8 cellular contexts compared by ENCODE assay signal in genomic region chr9:123266655-123267421, GRCh38. TPM values are rescaled to one million over a fixed set of nuclear protein-coding genes. Genes with fewer than 3 reads are reported as not detected.
DNase-seq lines count a peak whose midpoint lies in the region; ATAC-seq, FAIRE-seq and TF ChIP-seq lines count a peak whose summit lies in the region.

No MANE protein-coding gene starts in this region.

- no peaks in the 10 kb centered on the region for H3K36me3 ChIP-seq in A673 (ENCODE audit: insufficient read depth, low read length, poor library complexity, severe bottlenecking)
- no peaks in the 10 kb centered on the region for H3K36me3 ChIP-seq in H7 (replicated peaks; ENCODE audit: control insufficient read depth, insufficient read depth, low read length)
- no peaks in the 10 kb centered on the region for H3K36me3 ChIP-seq in astrocyte (ENCODE audit: insufficient read depth, low read length)

- H4K20me1 ChIP-seq in astrocyte (ENCODE audit: insufficient read depth, low read length), result peaks cover 21% of the 10 kb centered on the region

- peaks cover 53% of the 10 kb centered on the region for H3K4me1 ChIP-seq in A673 (ENCODE audit: insufficient read depth, low read length, poor library complexity, severe bottlenecking)
- H3K4me1 ChIP-seq in astrocyte (ENCODE audit: insufficient read depth, low read length), result peaks cover 3% of the 10 kb centered on the region
- H3K4me1 ChIP-seq in mononuclear cell (ENCODE audit: insufficient read depth, low read length), result peaks cover 27% of the 10 kb centered on the region

- peaks cover 15% of the 10 kb centered on the region for H3K27me3 Mint-ChIP-seq in astrocyte (ENCODE audit: low read depth, unreplicated experiment)

- H3K79me2 ChIP-seq in astrocyte (ENCODE audit: insufficient read depth, low read length), result no peaks in the 10 kb centered on the region

- TF ChIP-seq CTCF in A673 (conservative IDR thresholded peaks at IDR 0.05; ENCODE audit: low read depth, low read length) (no peak), astrocyte (IDR thresholded peaks at IDR 0.05; ENCODE audit: insufficient read depth, low read depth, low read length) (no peak)

- peak overlapping the region; percentile 82 for H3K4me2 ChIP-seq in astrocyte (ENCODE audit: low read length)

- no peaks in the 10 kb centered on the region for H3K4me1 Mint-ChIP-seq in astrocyte (ENCODE audit: low read depth, unreplicated experiment)

- no peak overlapping the region for H2AFZ ChIP-seq in astrocyte (ENCODE audit: low read depth, low read length)

- POLR2A ChIA-PET in A673 (lab: Charles Lee; ENCODE audit: low non-redundant PET), result no interaction called here

- no peak overlapping the region for H3K27ac ChIP-seq in A673 (ENCODE audit: low read depth, low read length, poor library complexity, severe bottlenecking)
- H3K27ac ChIP-seq in astrocyte (ENCODE audit: low read depth, low read length), result no peak overlapping the region

- peak overlapping the region; percentile 27 for H3K27ac Mint-ChIP-seq in astrocyte (ENCODE audit: unreplicated experiment)

- peak overlapping the region; percentile 81 for H3K4me3 Mint-ChIP-seq in astrocyte (ENCODE audit: unreplicated experiment)

- no peak for DNase-seq in A673 (ENCODE audit: low spot score)
- DNase-seq in H7, result peak; percentile 30
- DNase-seq in astrocyte (ENCODE audit: low read depth), result no peak
- DNase-seq in NCI-H2107 treated with DMSO at 0.1 percent for 48 hours (lab: John Stamatoyannopoulos, UW; ENCODE audit: unreplicated experiment), result no peak
- DNase-seq in cerebellar cortex (ENCODE audit: low spot score), result no peak

- H3K27me3 ChIP-seq in A673 (replicated peaks; ENCODE audit: insufficient read depth, low read depth, low read length, poor library complexity) (no peaks in the 10 kb centered on the region), H7 (ENCODE audit: control insufficient read depth, insufficient read depth, low read length) (peaks cover 2% of the 10 kb centered on the region; the same call in 1 of the 2 replicates), astrocyte (ENCODE audit: insufficient read depth, low read length) (peaks cover 14% of the 10 kb centered on the region), mononuclear cell (ENCODE audit: insufficient read depth, low read length) (no peaks in the 10 kb centered on the region)

- BruUV-seq in A673 (replicated peaks; lab: Mats Ljungman, UMichigan), result no TSS peak

- peak overlapping the region; percentile 96 for H3K4me3 ChIP-seq in A673 (ENCODE audit: low read depth, low read length, poor library complexity, severe bottlenecking)
- peak overlapping the region; percentile 70 for H3K4me3 ChIP-seq in H7 (ENCODE audit: insufficient read depth, low read depth, low read length)
- H3K4me3 ChIP-seq in astrocyte (ENCODE audit: insufficient read depth, low read depth, low read length), result no peak overlapping the region
- H3K4me3 ChIP-seq in mononuclear cell (ENCODE audit: low read length), result peak overlapping the region; percentile 56

- intact Hi-C loops in A673 (cut with micrococcal nuclease; ENCODE audit: unreplicated experiment), result no loop called here

- H3K9ac ChIP-seq in astrocyte (ENCODE audit: low read length), result no peak overlapping the region

- no peak for ATAC-seq in GM21737 (IDR thresholded peaks at IDR 0.05; ENCODE audit: unreplicated experiment)
- no peak for ATAC-seq in GM19463 (IDR thresholded peaks at IDR 0.05; ENCODE audit: unreplicated experiment)

- CTCF ChIA-PET in A673 (lab: Charles Lee), result no interaction called here

- no peaks in the 10 kb centered on the region for H3K36me3 Mint-ChIP-seq in astrocyte (ENCODE audit: low read depth, unreplicated experiment)

- H3K9me3 Mint-ChIP-seq in astrocyte (ENCODE audit: unreplicated experiment), result no peaks in the 10 kb centered on the region

- FAIRE-seq in astrocyte (lab: Jason Lieb, UNC), result no peak

- no peaks in the 10 kb centered on the region for H3K9me3 ChIP-seq in A673 (ENCODE audit: low read depth, low read length, poor library complexity, severe bottlenecking)
- no peaks in the 10 kb centered on the region for H3K9me3 ChIP-seq in astrocyte (ENCODE audit: insufficient read depth, low read depth, low read length)
- no peaks in the 10 kb centered on the region for H3K9me3 ChIP-seq in mononuclear cell (ENCODE audit: low read depth, low read length)

RNA-seq across cellular contexts. Expression of gene STRBP, which starts 1.5 kb away (rescaled TPM):
- 79.4 and 84.9 TPM in 2 replicates for total RNA-seq in A673 (2021)
- total RNA-seq in H7 (2014; rRNA removed; shearing (Covaris generic)), result 35.0 and 49.9 TPM in 2 replicates
- 11.4 and 13.1 TPM in 2 replicates for total RNA-seq in astrocyte
- total RNA-seq in mononuclear cell, result 13.6 TPM
